8 cellular contexts compared by ENCODE assay signal in the genomic region with DNA sequence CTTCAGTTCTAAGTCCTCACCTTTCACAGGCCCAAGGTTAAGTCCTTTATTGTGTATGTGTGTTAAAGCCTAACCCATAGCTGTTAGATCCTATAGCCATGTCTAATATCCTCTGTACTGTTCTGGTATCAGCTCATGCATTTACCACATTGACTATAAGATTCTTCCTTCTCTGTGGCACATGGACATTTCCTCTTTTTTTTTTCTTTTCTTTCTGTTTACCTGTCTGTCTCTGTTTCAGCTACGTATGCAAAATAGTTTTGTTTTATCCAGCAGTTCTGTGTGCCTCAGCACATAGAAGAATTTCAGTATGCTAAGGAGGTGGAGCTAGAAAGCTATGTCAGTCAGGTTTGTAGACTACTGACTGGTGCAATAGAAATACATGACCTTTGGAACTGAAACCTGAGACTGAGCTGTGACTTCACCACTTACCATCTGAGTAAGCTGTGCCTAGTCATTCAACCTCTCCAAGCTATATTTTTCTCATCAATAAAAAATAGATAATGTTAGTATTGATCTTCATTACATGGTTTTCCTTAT.
DNase-seq lines count a peak whose midpoint lies in the region; ATAC-seq and TF ChIP-seq lines count a peak whose summit lies in the region.

No MANE protein-coding gene starts in this region.

- DNase-seq in HCEC 1CT (peak; percentile 25), LNCaP clone FGC (ENCODE audit: low read depth) (peak; percentile 46), epithelial cell of esophagus (ENCODE audit: low read depth) (peak; percentile 77), hippocampal formation (lab: John Stamatoyannopoulos, UW) (no peak), NCI-H1694 treated with DMSO at 0.1 percent for 48 hours (lab: John Stamatoyannopoulos, UW) (no peak), cerebellar cortex (ENCODE audit: low spot score) (no peak), lower leg skin (ENCODE audit: low spot score in 2 of 2) (no peak)

- intact Hi-C loops in lower leg skin (cut with DNase I; ENCODE audit: low total_unique reads) = no loop called here

- peak; percentile 99 for ATAC-seq in GM18907 (IDR thresholded peaks at IDR 0.05; ENCODE audit: unreplicated experiment)

- H3K4me3 ChIP-seq in LNCaP clone FGC (ENCODE audit: low read depth, low read length) = no peak overlapping the region
- no peak overlapping the region for H3K4me3 ChIP-seq in epithelial cell of esophagus (ENCODE audit: low read length)
- no peak overlapping the region for H3K4me3 ChIP-seq in lower leg skin (ENCODE audit: low read depth, poor library complexity, severe bottlenecking)

- 43 to 74% methylated on average over 1 of the region's 1 CpG for WGBS in lower leg skin, 2 donors

- no peak for TF ChIP-seq CTCF in LNCaP clone FGC (IDR thresholded peaks at IDR 0.05; ENCODE audit: control insufficient read depth, extremely low read depth, insufficient read depth)
- TF ChIP-seq CTCF in epithelial cell of esophagus (IDR thresholded peaks at IDR 0.05; ENCODE audit: insufficient read depth, low read depth, low read length, missing control alignments) = no peak
- no peak for TF ChIP-seq CTCF in lower leg skin (IDR thresholded peaks at IDR 0.05)

- TF ChIP-seq POLR2A in lower leg skin (IDR thresholded peaks at IDR 0.05) = no peak

Comparison
In these comparisons a context has a peak if more than half of its experiments do, and no peak if none do; other contexts are left out.
1. DNase-seq: peak in HCEC 1CT (single experiment), LNCaP clone FGC (single experiment) and epithelial cell of esophagus (single experiment); none in hippocampal formation (0 of 2), NCI-H1694 treated with DMSO at 0.1 percent for 48 hours (single experiment), cerebellar cortex (single experiment) and lower leg skin (0 of 2).